ENCODE assay signal across 1 cellular context in genomic region chr7:148932-149855, GRCh38.
TF ChIP-seq lines count a peak whose summit lies in the region.

No MANE protein-coding gene starts in this region.

TF ChIP-seq in K562, 482 proteins besides CTCF, POLR2A, EP300 and RAD21 (continued from another document):
- TF ChIP-seq AFF4 (CRISPR knock-in tag; IDR thresholded peaks at IDR 0.05): no peak
- TF ChIP-seq ZSCAN29 (IDR thresholded peaks at IDR 0.05): no peak
- no peak for TF ChIP-seq STAT5A (IDR thresholded peaks at IDR 0.05; ENCODE audit: borderline replicate concordance, low read length)
- TF ChIP-seq DIDO1 (tag; IDR thresholded peaks at IDR 0.05; ENCODE audit: low read depth): no peak
- TF ChIP-seq RBM17 (IDR thresholded peaks at IDR 0.05; ENCODE audit: borderline replicate concordance, low read depth, low read length): no peak
- 0 out of 2 replicates have a peak, but pooled peaks have one; percentile 54 for TF ChIP-seq ZKSCAN1 (IDR thresholded peaks at IDR 0.05; ENCODE audit: low read depth, low read length)
- no peak for TF ChIP-seq OTX1 (CRISPR knock-in tag; IDR thresholded peaks at IDR 0.05)
- TF ChIP-seq RBBP5 (IDR thresholded peaks at IDR 0.05; ENCODE audit: borderline replicate concordance, insufficient read depth, low read length, poor library complexity, severe bottlenecking): no peak
- TF ChIP-seq FOXA1 (IDR thresholded peaks at IDR 0.05; ENCODE audit: borderline replicate concordance): no peak
- no peak for TF ChIP-seq U2AF2 (optimal IDR thresholded peaks at IDR 0.05; ENCODE audit: low read depth, low read length)
- no peak for TF ChIP-seq MITF (IDR thresholded peaks at IDR 0.05)
- TF ChIP-seq ZFPM2 (CRISPR knock-in tag; IDR thresholded peaks at IDR 0.05): no peak
- TF ChIP-seq MBD2 (IDR thresholded peaks at IDR 0.05; ENCODE audit: borderline replicate concordance, low read depth): 0 out of 2 replicates have a peak, but pooled peaks have one; percentile 10
- no peak for TF ChIP-seq GTF2B (IDR thresholded peaks at IDR 0.05; ENCODE audit: extremely low read depth, insufficient read length)
- TF ChIP-seq MTF1 (CRISPR knock-in tag; IDR thresholded peaks at IDR 0.05; ENCODE audit: borderline replicate concordance): no peak
- TF ChIP-seq ZBTB17 (CRISPR knock-in tag; IDR thresholded peaks at IDR 0.05): no peak
- TF ChIP-seq PKNOX1 (IDR thresholded peaks at IDR 0.05): no peak
- TF ChIP-seq SMAD3 (CRISPR knock-in tag; conservative IDR thresholded peaks at IDR 0.05): 0 out of 2 replicates have a peak, but pooled peaks have one; percentile 34
- TF ChIP-seq ZNF324 (CRISPR knock-in tag; IDR thresholded peaks at IDR 0.05): no peak
- no peak for TF ChIP-seq HDAC3 (IDR thresholded peaks at IDR 0.05; ENCODE audit: borderline replicate concordance, partially characterized antibody)
- TF ChIP-seq SLC30A9 (CRISPR knock-in tag; IDR thresholded peaks at IDR 0.05): no peak
- TF ChIP-seq CREM (IDR thresholded peaks at IDR 0.05; ENCODE audit: low read depth): peak; percentile 71
- TF ChIP-seq ZBTB7A (IDR thresholded peaks at IDR 0.05; ENCODE audit: borderline replicate concordance, control insufficient read depth, low read depth, low read length): peak; percentile 75
- TF ChIP-seq ZNF512 (tag; IDR thresholded peaks at IDR 0.05): no peak
- no peak for TF ChIP-seq SRSF7 (optimal IDR thresholded peaks at IDR 0.05; ENCODE audit: low read depth, low read length)
- no peak for TF ChIP-seq DDX20 (tag; IDR thresholded peaks at IDR 0.05; ENCODE audit: low read depth)
- no peak for TF ChIP-seq ETV5 (CRISPR knock-in tag; IDR thresholded peaks at IDR 0.05; ENCODE audit: low read depth)
- TF ChIP-seq ZNF175 (CRISPR knock-in tag; IDR thresholded peaks at IDR 0.05; ENCODE audit: low read depth): 0 out of 2 replicates have a peak, but pooled peaks have one; percentile 52
- no peak for TF ChIP-seq BCOR (IDR thresholded peaks at IDR 0.05)
- TF ChIP-seq UBTF (IDR thresholded peaks at IDR 0.05; ENCODE audit: borderline replicate concordance in 1 of 2, low read depth in 2 of 2, low read length in 2 of 2): no peak
- no peak for TF ChIP-seq ZNF174 (CRISPR knock-in tag; IDR thresholded peaks at IDR 0.05)
- TF ChIP-seq HEY1 (CRISPR knock-in tag; IDR thresholded peaks at IDR 0.05; ENCODE audit: borderline replicate concordance): no peak
- TF ChIP-seq SMAD1 (IDR thresholded peaks at IDR 0.05; ENCODE audit: low read depth, low read length, partially characterized antibody): peak; percentile 30
- no peak for TF ChIP-seq CBFA2T2 (conservative IDR thresholded peaks at IDR 0.05)
- TF ChIP-seq CBX3 (IDR thresholded peaks at IDR 0.05; ENCODE audit: borderline replicate concordance in 1 of 2, low read length in 2 of 2): peak in 1 of 2 experiments; percentile 36; a peak in 1 of 3 replicates
- no peak for TF ChIP-seq BRF2 (IDR thresholded peaks at IDR 0.05; ENCODE audit: borderline replicate concordance, insufficient read depth, insufficient read length)
- no peak for TF ChIP-seq SNAPC5 (CRISPR knock-in tag; IDR thresholded peaks at IDR 0.05)
- no peak for TF ChIP-seq ZNF707 (CRISPR knock-in tag; conservative IDR thresholded peaks at IDR 0.05)
- TF ChIP-seq NUFIP1 (IDR thresholded peaks at IDR 0.05; ENCODE audit: partially characterized antibody): no peak
- TF ChIP-seq ZNF124 (CRISPR knock-in tag; IDR thresholded peaks at IDR 0.05): no peak
- peak; percentile 99 for TF ChIP-seq POLR2B (IDR thresholded peaks at IDR 0.05; ENCODE audit: low read depth, partially characterized antibody)
- TF ChIP-seq DLX4 (CRISPR knock-in tag; IDR thresholded peaks at IDR 0.05): no peak
- TF ChIP-seq FOXP1 (CRISPR knock-in tag; IDR thresholded peaks at IDR 0.05): no peak
- no peak for TF ChIP-seq PBX2 (CRISPR knock-in tag; IDR thresholded peaks at IDR 0.05; ENCODE audit: low read depth)
- TF ChIP-seq PBX2 (tag; conservative IDR thresholded peaks at IDR 0.05; ENCODE audit: low read depth): no peak
- TF ChIP-seq BRD4 (IDR thresholded peaks at IDR 0.05): no peak
- no peak for TF ChIP-seq DEAF1 (CRISPR knock-in tag; IDR thresholded peaks at IDR 0.05)
- no peak for TF ChIP-seq CHD1 (IDR thresholded peaks at IDR 0.05; ENCODE audit: low read length)
- TF ChIP-seq TCF7 (IDR thresholded peaks at IDR 0.05; ENCODE audit: borderline replicate concordance): no peak
- TF ChIP-seq LEF1 (IDR thresholded peaks at IDR 0.05): no peak
- no peak for TF ChIP-seq POLR3A (IDR thresholded peaks at IDR 0.05; ENCODE audit: borderline replicate concordance, extremely low read depth, insufficient read depth, insufficient read length)
